Comparison of ENCODE assay signal across 23 cellular contexts in the genomic region with DNA sequence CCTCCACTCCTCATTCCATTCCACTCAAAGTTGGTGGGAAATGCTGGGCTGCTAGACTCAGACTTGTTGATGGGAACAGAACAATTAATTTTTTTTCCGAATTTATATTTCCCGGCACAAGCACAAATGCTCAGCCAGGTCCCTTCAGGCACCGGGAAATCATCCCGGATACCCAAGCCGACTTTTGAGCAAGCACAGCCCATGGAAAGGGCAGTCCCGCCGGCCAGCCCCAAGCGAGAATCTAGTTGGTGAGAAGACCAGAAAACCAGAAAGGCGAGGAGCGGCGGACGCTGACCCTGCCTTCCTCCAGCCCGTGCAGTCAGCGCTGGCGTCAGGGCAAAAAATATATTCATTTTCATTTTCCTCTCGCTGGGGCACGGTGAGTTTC. TPM values are rescaled to one million over a fixed set of nuclear protein-coding genes. Genes with fewer than 3 reads are reported as not detected.
DNase-seq lines count a peak whose midpoint lies in the region; ATAC-seq, FAIRE-seq and TF ChIP-seq lines count a peak whose summit lies in the region.
"Had no signal": no experiment of that assay in that cellular context is flagged by ENCODE, and none has a peak within 500 bp of the region (broad histone marks: within the 10 kb centered on the region; RNA-seq: fewer than 3 reads in every experiment).

No MANE protein-coding gene starts in this region.

- H3K4me3 ChIP-seq in BLaER1 = peak overlapping the region; percentile 25; the same call in 1 of the 2 replicates
- H3K4me3 ChIP-seq in MG63 = peak overlapping the region; percentile 73
- peak overlapping the region; percentile 10 to 80 (median 67) for H3K4me3 ChIP-seq in dorsolateral prefrontal cortex
- H3K4me3 ChIP-seq in small intestine (ENCODE audit: low read depth in 1 of 2, low read length in 2 of 2) = no peak overlapping the region
- H3K4me3 ChIP-seq in upper lobe of left lung = no peak overlapping the region
- H3K4me3 ChIP-seq: GM23248 had no signal

- peaks cover 100% of the 10 kb centered on the region for H3K27me3 ChIP-seq in BLaER1
- no peaks in the 10 kb centered on the region for H3K27me3 ChIP-seq in MG63
- H3K27me3 ChIP-seq in dorsolateral prefrontal cortex = peaks cover 0 to 96% (median 61%) of the 10 kb centered on the region in 45 donors
- peaks cover 9 to 74% of the 10 kb centered on the region in 2 donors for H3K27me3 ChIP-seq in small intestine (ENCODE audit: control insufficient read depth in 2 of 2, insufficient read depth in 2 of 2, low read length in 2 of 2)
- H3K27me3 ChIP-seq in upper lobe of left lung = peaks cover 0 to 78% (median 51%) of the 10 kb centered on the region in 4 donors

- no peak overlapping the region for H3K9ac ChIP-seq in BLaER1
- H3K9ac ChIP-seq: GM23248, KMS-11 had no signal

- H3K4me1 Mint-ChIP-seq in nephron progenitor cell = peaks cover 57% of the 10 kb centered on the region
- peaks cover 25% of the 10 kb centered on the region for H3K4me1 Mint-ChIP-seq in stimulated activated effector memory CD8-positive, alpha-beta T cell treated with anti-CD3 and anti-CD28 coated beads, Interleukin-12 subunit alpha, Interleukin-12 subunit beta, amount 100 ng/mL, for 72 hours

- no peak for TF ChIP-seq EP300 in upper lobe of left lung (IDR thresholded peaks at IDR 0.05)

- peaks cover 100% of the 10 kb centered on the region for H3K27me3 Mint-ChIP-seq in nephron progenitor cell (ENCODE audit: low read depth, poor library complexity)

- H3K9me3 ChIP-seq in BLaER1 = peaks cover 46% of the 10 kb centered on the region
- H3K9me3 ChIP-seq in MG63 = no peaks in the 10 kb centered on the region
- H3K9me3 ChIP-seq in small intestine (ENCODE audit: control insufficient read depth, low read depth) = no peaks in the 10 kb centered on the region
- no peaks in the 10 kb centered on the region for H3K9me3 ChIP-seq in upper lobe of left lung
- H3K9me3 ChIP-seq: Caco-2 had no signal

- 7 to 8% (median 7%) methylated on average over 17 of the region's 17 CpGs for WGBS in small intestine, 3 donors
- 9 to 11% methylated on average over 17 of the region's 17 CpGs for WGBS in upper lobe of left lung, 2 donors

- no peak for FAIRE-seq in small intestine (lab: Jason Lieb, UNC)
- FAIRE-seq: GM12892, urothelium cell line had no signal

- TF ChIP-seq CTCF in dorsolateral prefrontal cortex (IDR thresholded peaks at IDR 0.05 in 54 of 56, conservative IDR thresholded peaks at IDR 0.05 in 2 of 56; ENCODE audit: low read depth in 1 of 56, partially characterized antibody in 56 of 56) (peak in 1 of 56 donors; percentile 7), nephron progenitor cell (IDR thresholded peaks at IDR 0.05) (no peak), upper lobe of left lung (IDR thresholded peaks at IDR 0.05) (no peak)

- no peaks in the 10 kb centered on the region for H3K9me3 Mint-ChIP-seq in nephron progenitor cell
- peaks cover 14% of the 10 kb centered on the region for H3K9me3 Mint-ChIP-seq in stimulated activated effector memory CD8-positive, alpha-beta T cell treated with anti-CD3 and anti-CD28 coated beads, Interleukin-12 subunit alpha, Interleukin-12 subunit beta, amount 100 ng/mL, for 72 hours

- H3K27ac ChIP-seq in BLaER1 = no peak overlapping the region
- peak overlapping the region in 58 of 59 donors; percentile 45 to 99 (median 84) for H3K27ac ChIP-seq in dorsolateral prefrontal cortex
- no peak overlapping the region for H3K27ac ChIP-seq in small intestine (ENCODE audit: low read depth in 1 of 2, low read length in 1 of 2)
- no peak overlapping the region for H3K27ac ChIP-seq in upper lobe of left lung
- H3K27ac ChIP-seq: GM23248, KMS-11 had no signal

- no peak for TF ChIP-seq POLR2A in upper lobe of left lung (IDR thresholded peaks at IDR 0.05)

- H3K4me3 Mint-ChIP-seq in nephron progenitor cell = peak overlapping the region; percentile 73
- no peak overlapping the region for H3K4me3 Mint-ChIP-seq in stimulated activated effector memory CD8-positive, alpha-beta T cell treated with anti-CD3 and anti-CD28 coated beads, Interleukin-12 subunit alpha, Interleukin-12 subunit beta, amount 100 ng/mL, for 72 hours

- H3K4me1 ChIP-seq in BLaER1 = peaks cover 27% of the 10 kb centered on the region
- no peaks in the 10 kb centered on the region for H3K4me1 ChIP-seq in small intestine (ENCODE audit: control insufficient read depth in 2 of 2, insufficient read depth in 1 of 2, low read depth in 1 of 2, low read length in 1 of 2)
- H3K4me1 ChIP-seq in upper lobe of left lung = peaks cover 18 to 27% (median 21%) of the 10 kb centered on the region in 4 donors
- H3K4me1 ChIP-seq: Caco-2 had no signal

- H3K4me2 ChIP-seq in BLaER1 = peak overlapping the region; percentile 75
- H3K4me2 ChIP-seq: KMS-11 had no signal

- H3K36me3 ChIP-seq in BLaER1 = no peaks in the 10 kb centered on the region
- peaks cover 21% of the 10 kb centered on the region for H3K36me3 ChIP-seq in MG63
- H3K36me3 ChIP-seq in small intestine (ENCODE audit: control insufficient read depth in 2 of 2, insufficient read depth in 2 of 2, low read length in 2 of 2) = no peaks in the 10 kb centered on the region
- no peaks in the 10 kb centered on the region for H3K36me3 ChIP-seq in upper lobe of left lung

- DNase-seq in MG63 = peak; percentile 65
- DNase-seq in dorsolateral prefrontal cortex = peak in 1 of 10 donors; percentile 61
- no peak for DNase-seq in nephron progenitor cell
- DNase-seq in small intestine = no peak
- no peak for DNase-seq in stimulated activated effector memory CD8-positive, alpha-beta T cell treated with anti-CD3 and anti-CD28 coated beads, Interleukin-12 subunit alpha, Interleukin-12 subunit beta, amount 100 ng/mL, for 72 hours (ENCODE audit: low spot score in 2 of 2)
- DNase-seq in upper lobe of left lung = no peak
- DNase-seq: activated effector memory CD4-positive, alpha-beta T cell treated with anti-CD3 and anti-CD28 coated beads, Interleukin-2, amount 50 U/mL, for 16 hours; Caco-2; effector CD8-positive, alpha-beta T cell; GF-D8; GM23248; left ventricle myocardium superior; NCI-H1417; SHP77; stimulated activated CD4-positive, alpha-beta T cell treated with anti-CD3 and anti-CD28 coated beads, Interleukin-12 subunit alpha, Interleukin-12 subunit beta, amount 100 ng/mL, for 4 hours; stimulated activated naive CD4-positive, alpha-beta T cell had no signal

- intact Hi-C loops in dorsolateral prefrontal cortex (cut with DNase I) = loop anchor here in 1 of 2 donors (10.0 kb wide), 1 partner anchor 538 kb away; no protein-coding TSS in a partner anchor

- peaks cover 17% of the 10 kb centered on the region; the same call in 1 of the 2 replicates for H4K20me1 ChIP-seq in BLaER1

- H3K36me3 Mint-ChIP-seq in nephron progenitor cell (ENCODE audit: low read depth) = no peaks in the 10 kb centered on the region
- H3K36me3 Mint-ChIP-seq in stimulated activated effector memory CD8-positive, alpha-beta T cell treated with anti-CD3 and anti-CD28 coated beads, Interleukin-12 subunit alpha, Interleukin-12 subunit beta, amount 100 ng/mL, for 72 hours = peaks cover 23% of the 10 kb centered on the region

- no peak overlapping the region for H3K27ac Mint-ChIP-seq in nephron progenitor cell
- H3K27ac Mint-ChIP-seq in stimulated activated effector memory CD8-positive, alpha-beta T cell treated with anti-CD3 and anti-CD28 coated beads, Interleukin-12 subunit alpha, Interleukin-12 subunit beta, amount 100 ng/mL, for 72 hours = no peak overlapping the region

- ATAC-seq in GM21619 (IDR thresholded peaks at IDR 0.05; ENCODE audit: unreplicated experiment) (no peak), upper lobe of left lung (ENCODE audit: low FRiP score in 2 of 2) (no peak)
- no peak for ATAC-seq in stimulated activated effector memory CD8-positive, alpha-beta T cell treated with anti-CD3 and anti-CD28 coated beads, Interleukin-12 subunit alpha, Interleukin-12 subunit beta, amount 100 ng/mL, for 72 hours
- ATAC-seq: left ventricle myocardium superior had no signal

RNA-seq across cellular contexts. Expression of a gene that starts 0.8 kb away (rescaled TPM):
- 1.5 and 2.2 TPM in 2 replicates for total RNA-seq in MG63 (2014; rRNA removed; shearing (Covaris generic); ENCODE audit: low replicate concordance)
- 10 to 100 TPM in 8 of 120 experiments, 1 to 10 TPM in 112; 1.5 to 13.5 (median 4.8) TPM for total RNA-seq in dorsolateral prefrontal cortex
- polyA plus RNA-seq in small intestine = not detected
- not detected for total RNA-seq in upper lobe of left lung
- total RNA-seq: activated CD8-positive, alpha-beta memory T cell treated with anti-CD3 and anti-CD28 coated beads for 36 hours; Caco-2; left ventricle myocardium superior; T-helper 1 cell treated with Interleukin-12 subunit alpha and Interleukin-12 subunit beta and Interleukin-4 antibody, amounts not matched to agents 30 ng/mL and 1 ng/mL, for 36 hours had no signal

RNA-seq across cellular contexts. Expression of a gene that starts 2.1 kb away (rescaled TPM):
- total RNA-seq in MG63 (2014; rRNA removed; shearing (Covaris generic); ENCODE audit: low replicate concordance) = 24.3 and 31.9 TPM in 2 replicates
- total RNA-seq in dorsolateral prefrontal cortex (100 to 1,000 TPM in 1 of 120 experiments, 10 to 100 TPM in 119; 17.4 to 211 (median 34.4) TPM), upper lobe of left lung (not detected)
- not detected for polyA plus RNA-seq in small intestine
- total RNA-seq: activated CD8-positive, alpha-beta memory T cell treated with anti-CD3 and anti-CD28 coated beads for 36 hours; Caco-2; left ventricle myocardium superior; T-helper 1 cell treated with Interleukin-12 subunit alpha and Interleukin-12 subunit beta and Interleukin-4 antibody, amounts not matched to agents 30 ng/mL and 1 ng/mL, for 36 hours had no signal

Comparison
In these comparisons a context has a peak if more than half of its experiments do, and no peak if none do; other contexts are left out.
1. H3K27ac ChIP-seq: peak in dorsolateral prefrontal cortex (58 of 59); none in BLaER1 (single experiment), small intestine (0 of 2) and upper lobe of left lung (0 of 4).
2. H3K4me3 ChIP-seq: peak in BLaER1 (single experiment), MG63 (single experiment) and dorsolateral prefrontal cortex (59 of 59); none in small intestine (0 of 2) and upper lobe of left lung (0 of 4).
3. RNA of a gene that starts 2.1 kb away (total RNA-seq): 17.4 to 211 TPM in dorsolateral prefrontal cortex and 24.3 to 31.9 TPM in MG63; not detected in upper lobe of left lung; every median in the first group is over 10 times any median in the second.